In genomic region chr7:114554781-114555537, GRCh38 we compare ENCODE assay signal across 8 cellular contexts.
DNase-seq lines count a peak whose midpoint lies in the region; ATAC-seq and TF ChIP-seq lines count a peak whose summit lies in the region.

No MANE protein-coding gene starts in this region.

- no peaks in the 10 kb centered on the region for H4K20me1 ChIP-seq in SK-N-SH (ENCODE audit: insufficient read depth)

- POLR2A ChIA-PET in A673 (lab: Charles Lee; ENCODE audit: low non-redundant PET) (no interaction called here), SK-N-SH (lab: Yijun Ruan, JAX) (no interaction called here)

- BruUV-seq in A673 (replicated peaks; lab: Mats Ljungman, UMichigan), result no TSS peak

- H3K4me3 ChIP-seq in A673 (ENCODE audit: low read depth, low read length, poor library complexity, severe bottlenecking) (no peak overlapping the region), prostate gland (no peak overlapping the region), SK-N-SH (ENCODE audit: low read depth in 2 of 2, low read length in 1 of 2) (no peak overlapping the region)

- intact Hi-C loops in A673 (cut with micrococcal nuclease; ENCODE audit: unreplicated experiment) (no loop called here), prostate gland (cut with DNase I) (no loop called here)

- H3K36me3 ChIP-seq in A673 (ENCODE audit: insufficient read depth, low read length, poor library complexity, severe bottlenecking) (no peaks in the 10 kb centered on the region), prostate gland (no peaks in the 10 kb centered on the region), SK-N-SH (replicated peaks in 1 of 2; ENCODE audit: control insufficient read depth in 1 of 2, insufficient read depth in 2 of 2, low read length in 1 of 2) (no peaks in the 10 kb centered on the region)

- ATAC-seq in GM19043 (IDR thresholded peaks at IDR 0.05; ENCODE audit: low read depth, unreplicated experiment) (peak; percentile 50), HG03175 (IDR thresholded peaks at IDR 0.05; ENCODE audit: unreplicated experiment) (peak; percentile 70), HG03457 (IDR thresholded peaks at IDR 0.05; ENCODE audit: unreplicated experiment) (no peak)

- CTCF ChIA-PET in A673 (lab: Charles Lee), result no interaction called here
- CTCF ChIA-PET in SK-N-SH (lab: Yijun Ruan, JAX), result interaction anchor here (1.2 kb wide), 1 partner anchor 9 kb away, joined by 3 read pairs; no protein-coding TSS in a partner anchor

- H3F3A ChIP-seq in SK-N-SH (replicated peaks; ENCODE audit: insufficient read depth), result no peaks in the 10 kb centered on the region

- H3K4me2 ChIP-seq in SK-N-SH, result no peak overlapping the region

- no peaks in the 10 kb centered on the region for H3K9me3 ChIP-seq in A673 (ENCODE audit: low read depth, low read length, poor library complexity, severe bottlenecking)
- H3K9me3 ChIP-seq in prostate gland, result no peaks in the 10 kb centered on the region
- H3K9me3 ChIP-seq in SK-N-SH, result no peaks in the 10 kb centered on the region

- peaks cover 46% of the 10 kb centered on the region for H3K27me3 ChIP-seq in A673 (replicated peaks; ENCODE audit: insufficient read depth, low read depth, low read length, poor library complexity)
- H3K27me3 ChIP-seq in prostate gland (replicated peaks; ENCODE audit: insufficient read depth), result no peaks in the 10 kb centered on the region
- no peaks in the 10 kb centered on the region for H3K27me3 ChIP-seq in SK-N-SH (ENCODE audit: insufficient read depth)

- no peak overlapping the region for H2AFZ ChIP-seq in SK-N-SH (ENCODE audit: low read depth)

- 78% methylated on average over 6 of the region's 6 CpGs for WGBS in prostate gland
- 9% methylated on average over 6 of the region's 6 CpGs for WGBS in SK-N-SH (ENCODE audit: low lambda C conversion rate)

- no peak for TF ChIP-seq RAD21 in SK-N-SH (IDR thresholded peaks at IDR 0.05; ENCODE audit: low read length)

- H3K9ac ChIP-seq in SK-N-SH, result no peak overlapping the region

- no peaks in the 10 kb centered on the region for H3K79me2 ChIP-seq in SK-N-SH (ENCODE audit: insufficient read depth)

- no peaks in the 10 kb centered on the region for H3K9me2 ChIP-seq in SK-N-SH

- H3K27ac ChIP-seq in A673 (ENCODE audit: low read depth, low read length, poor library complexity, severe bottlenecking), result no peak overlapping the region
- no peak overlapping the region for H3K27ac ChIP-seq in prostate gland
- H3K27ac ChIP-seq in SK-N-SH (ENCODE audit: low read depth in 2 of 2, low read length in 1 of 2), result no peak overlapping the region

- TF ChIP-seq CTCF in A673 (conservative IDR thresholded peaks at IDR 0.05; ENCODE audit: low read depth, low read length), result no peak
- TF ChIP-seq CTCF in prostate gland (IDR thresholded peaks at IDR 0.05), result no peak
- TF ChIP-seq CTCF in SK-N-SH (IDR thresholded peaks at IDR 0.05), result no peak

- no peak for TF ChIP-seq EP300 in SK-N-SH (IDR thresholded peaks at IDR 0.05; ENCODE audit: borderline replicate concordance in 1 of 2, low read depth in 1 of 2, low read length in 1 of 2)

- TF ChIP-seq POLR2A in prostate gland (IDR thresholded peaks at IDR 0.05), result no peak

- H3K4me1 ChIP-seq in A673 (ENCODE audit: insufficient read depth, low read length, poor library complexity, severe bottlenecking) (no peaks in the 10 kb centered on the region), prostate gland (replicated peaks) (no peaks in the 10 kb centered on the region), SK-N-SH (ENCODE audit: control insufficient read depth in 1 of 2, insufficient read depth in 2 of 2, low read depth in 1 of 2, low read length in 1 of 2) (no peaks in the 10 kb centered on the region)

- peak; percentile 42 for DNase-seq in A673 (ENCODE audit: low spot score)
- peak; percentile 94 for DNase-seq in SIG-M5 treated with dmso at 0.1 percent for 504 hours (lab: John Stamatoyannopoulos, UW; ENCODE audit: unreplicated experiment)
- no peak for DNase-seq in globus pallidus (ENCODE audit: low spot score)
- no peak for DNase-seq in prostate gland (ENCODE audit: low spot score)
- no peak for DNase-seq in SK-N-SH

TF ChIP-seq in SK-N-SH, 30 proteins besides CTCF, POLR2A, EP300 and RAD21:
- TF ChIP-seq MXI1 (IDR thresholded peaks at IDR 0.05; ENCODE audit: low read depth, low read length) (no peak), ELF1 (IDR thresholded peaks at IDR 0.05) (no peak), TCF12 (IDR thresholded peaks at IDR 0.05) (no peak), RXRA (IDR thresholded peaks at IDR 0.05; ENCODE audit: borderline replicate concordance, low read depth) (no peak), FOXJ3 (CRISPR knock-in tag; IDR thresholded peaks at IDR 0.05) (no peak), IRF3 (IDR thresholded peaks at IDR 0.05; ENCODE audit: low read depth, low read length) (no peak), CHD2 (IDR thresholded peaks at IDR 0.05; ENCODE audit: low read length, partially characterized antibody) (no peak), SMC3 (IDR thresholded peaks at IDR 0.05; ENCODE audit: low read depth, low read length) (no peak), TEAD4 (IDR thresholded peaks at IDR 0.05; ENCODE audit: borderline replicate concordance, insufficient read depth) (no peak), RFX5 (IDR thresholded peaks at IDR 0.05; ENCODE audit: low read length) (no peak), USF1 (IDR thresholded peaks at IDR 0.05; ENCODE audit: borderline replicate concordance, low read depth) (no peak), MAX (IDR thresholded peaks at IDR 0.05; ENCODE audit: low read depth) (no peak), POLR2AphosphoS5 (IDR thresholded peaks at IDR 0.05; ENCODE audit: low read depth, low read length) (no peak), EZH2phosphoT487 (IDR thresholded peaks at IDR 0.05; ENCODE audit: borderline replicate concordance, low read depth) (no peak), NFIC (IDR thresholded peaks at IDR 0.05; ENCODE audit: borderline replicate concordance) (no peak), NRF1 (IDR thresholded peaks at IDR 0.05; ENCODE audit: low read depth, low read length) (no peak), USF2 (IDR thresholded peaks at IDR 0.05; ENCODE audit: borderline replicate concordance, low read depth, low read length) (no peak)

Comparison
In these comparisons a context has a peak if more than half of its experiments do, and no peak if none do; other contexts are left out.
1. DNase-seq: peak in A673 (single experiment) and SIG-M5 treated with dmso at 0.1 percent for 504 hours (single experiment); none in globus pallidus (single experiment), prostate gland (single experiment) and SK-N-SH (single experiment).